Comparison of ENCODE assay signal across 25 cellular contexts in the genomic region with DNA sequence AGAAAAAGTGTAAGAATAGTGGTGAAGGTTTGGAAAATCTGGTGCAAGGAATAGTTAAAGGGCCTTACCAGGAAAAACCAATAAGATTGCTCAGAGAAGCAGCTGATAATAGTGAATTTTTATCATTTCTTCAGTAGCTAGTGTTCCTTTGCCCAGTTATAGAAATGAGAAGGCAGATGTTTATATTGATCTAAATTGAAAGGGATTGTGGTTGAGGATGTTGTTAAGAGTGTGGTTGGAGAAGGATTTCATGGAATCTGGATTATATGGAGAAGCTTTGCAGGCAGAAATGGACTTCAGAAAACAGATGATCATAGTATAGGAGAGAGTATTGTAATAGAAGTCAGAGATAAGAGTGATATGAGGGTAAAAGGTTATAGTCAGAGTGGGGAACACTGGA.
DNase-seq lines count a peak whose midpoint lies in the region; TF ChIP-seq lines count a peak whose summit lies in the region.
"Had no signal": no experiment of that assay in that cellular context is flagged by ENCODE, and none has a peak within 500 bp of the region (broad histone marks: within the 10 kb centered on the region; RNA-seq: fewer than 3 reads in every experiment).

No MANE protein-coding gene starts in this region.

- H2BK15ac ChIP-seq in mesenchymal stem cell (ENCODE audit: low read depth, poor library complexity, severe bottlenecking), result no peak overlapping the region

- H2BK120ac ChIP-seq in mesenchymal stem cell (ENCODE audit: low read depth, low read length), result no peak overlapping the region

- H3K23ac ChIP-seq in mesenchymal stem cell (ENCODE audit: low read length in 2 of 2), result no peak overlapping the region

- H3K4ac ChIP-seq in mesenchymal stem cell (ENCODE audit: low read depth in 1 of 2, low read length in 2 of 2), result no peak overlapping the region

- H3K14ac ChIP-seq in mesenchymal stem cell (ENCODE audit: low read length in 2 of 2), result no peak overlapping the region

- no peak overlapping the region for H2BK5ac ChIP-seq in mesenchymal stem cell (ENCODE audit: low read depth, low read length, poor library complexity, severe bottlenecking)

- no peaks in the 10 kb centered on the region for H3K36me3 ChIP-seq in mesenchymal stem cell (ENCODE audit: control insufficient read depth in 1 of 2, insufficient read depth in 2 of 2, low read depth in 1 of 2, low read length in 2 of 2)
- H3K36me3 ChIP-seq: heart left ventricle, neutrophil, Peyer's patch had no signal

- TF ChIP-seq CTCF in AG10803 (conservative IDR thresholded peaks at IDR 0.05; ENCODE audit: low read length) (no peak), HFF-Myc (IDR thresholded peaks at IDR 0.05; ENCODE audit: low read depth, low read length, missing control alignments) (no peak), astrocyte of the cerebellum (IDR thresholded peaks at IDR 0.05; ENCODE audit: low read depth, low read length, missing control alignments) (no peak)

- H4K91ac ChIP-seq in mesenchymal stem cell (ENCODE audit: low read length), result no peak overlapping the region

- no peak overlapping the region for H3K4me3 ChIP-seq in AG10803 (ENCODE audit: low read length)
- no peak overlapping the region for H3K4me3 ChIP-seq in HFF-Myc (replicated peaks; ENCODE audit: low read depth, low read length)
- H3K4me3 ChIP-seq in astrocyte of the cerebellum (ENCODE audit: low read depth, low read length), result no peak overlapping the region
- H3K4me3 ChIP-seq in mesenchymal stem cell (ENCODE audit: insufficient read depth in 1 of 2, low read depth in 1 of 2, low read length in 2 of 2), result no peak overlapping the region
- H3K4me3 ChIP-seq: GM12878, heart left ventricle, Peyer's patch, psoas muscle had no signal

- H3K27me3 ChIP-seq in mesenchymal stem cell (ENCODE audit: control insufficient read depth in 1 of 2, insufficient read depth in 1 of 2, low read length in 2 of 2), result no peaks in the 10 kb centered on the region
- H3K27me3 ChIP-seq: heart left ventricle, neutrophil, Peyer's patch had no signal

- no peak overlapping the region for H4K8ac ChIP-seq in mesenchymal stem cell (ENCODE audit: low read length)

- H3K4me1 ChIP-seq in mesenchymal stem cell (ENCODE audit: control insufficient read depth, insufficient read depth, low read depth, low read length), result no peaks in the 10 kb centered on the region
- H3K4me1 ChIP-seq: heart left ventricle, Peyer's patch, psoas muscle had no signal

- H2AFZ ChIP-seq in mesenchymal stem cell (ENCODE audit: low read depth, low read length), result no peak overlapping the region

- no peak overlapping the region for H3K27ac ChIP-seq in mesenchymal stem cell (ENCODE audit: low read length, poor library complexity, severe bottlenecking)
- H3K27ac ChIP-seq: heart left ventricle, HL-60, neutrophil, Peyer's patch, psoas muscle had no signal

- H3K9ac ChIP-seq in mesenchymal stem cell (ENCODE audit: low read length), result no peak overlapping the region

- peak; percentile 78 for DNase-seq in AG10803 (ENCODE audit: low read depth)
- peak; percentile 15 for DNase-seq in HFF-Myc (ENCODE audit: extremely low read depth, low read depth)
- DNase-seq in astrocyte of the cerebellum (ENCODE audit: low read depth), result peak; percentile 41
- peak; percentile 69 for DNase-seq in mesenchymal stem cell
- no peak for DNase-seq in stimulated activated naive CD4-positive, alpha-beta T cell (lab: John Stamatoyannopoulos, UW)
- no peak for DNase-seq in LoVo (ENCODE audit: low spot score)
- no peak for DNase-seq in A172 (ENCODE audit: low spot score)
- DNase-seq in Kasumi-1 (lab: John Stamatoyannopoulos, UW), result no peak
- DNase-seq: activated CD4-positive, alpha-beta memory T cell treated with anti-CD3 and anti-CD28 coated beads, Interleukin-2, amount 10 ng/mL, durations not matched to agents 7 days and 5 days; activated effector memory CD4-positive, alpha-beta T cell treated with Interleukin-2 at 50 U/mL for 16 hours; H7; heart left ventricle; left colon; NCI-H1092; NCI-H187; NCI-H2171 treated with DMSO at 0.1 percent for 48 hours; NCI-H524; Peyer's patch; psoas muscle; SIG-M5; stimulated activated CD4-positive, alpha-beta T cell treated with anti-CD3 and anti-CD28 coated beads, Interleukin-2, amount 100 ng/mL, for 24 hours; substantia nigra had no signal

- no peak overlapping the region for H3K4me2 ChIP-seq in mesenchymal stem cell (ENCODE audit: low read length, poor library complexity, severe bottlenecking)

- no peak overlapping the region for H3K18ac ChIP-seq in mesenchymal stem cell (ENCODE audit: low read depth in 1 of 2, low read length in 2 of 2)

- no peak overlapping the region for H2BK12ac ChIP-seq in mesenchymal stem cell (ENCODE audit: low read length in 2 of 2)

- in situ Hi-C loops in astrocyte of the cerebellum (cut with HindIII; ENCODE audit: low sequenced_read_pairs), result no loop called here

- H3K79me1 ChIP-seq in mesenchymal stem cell (replicated peaks; ENCODE audit: low read length, poor library complexity, severe bottlenecking), result no peaks in the 10 kb centered on the region

- no peaks in the 10 kb centered on the region for H3K9me3 ChIP-seq in mesenchymal stem cell (ENCODE audit: control insufficient read depth, low read length)
- H3K9me3 ChIP-seq: neutrophil, Peyer's patch, psoas muscle had no signal

- no peak overlapping the region for H2AK5ac ChIP-seq in mesenchymal stem cell (ENCODE audit: low read length, severe bottlenecking)

Comparison
In these comparisons a context has a peak if more than half of its experiments do, and no peak if none do; other contexts are left out.
1. DNase-seq: peak in AG10803 (single experiment), HFF-Myc (single experiment), astrocyte of the cerebellum (single experiment) and mesenchymal stem cell (single experiment); none in stimulated activated naive CD4-positive, alpha-beta T cell (0 of 6), LoVo (single experiment), A172 (single experiment) and Kasumi-1 (0 of 2).